Comparison of ENCODE assay signal across 23 cellular contexts in the genomic region with DNA sequence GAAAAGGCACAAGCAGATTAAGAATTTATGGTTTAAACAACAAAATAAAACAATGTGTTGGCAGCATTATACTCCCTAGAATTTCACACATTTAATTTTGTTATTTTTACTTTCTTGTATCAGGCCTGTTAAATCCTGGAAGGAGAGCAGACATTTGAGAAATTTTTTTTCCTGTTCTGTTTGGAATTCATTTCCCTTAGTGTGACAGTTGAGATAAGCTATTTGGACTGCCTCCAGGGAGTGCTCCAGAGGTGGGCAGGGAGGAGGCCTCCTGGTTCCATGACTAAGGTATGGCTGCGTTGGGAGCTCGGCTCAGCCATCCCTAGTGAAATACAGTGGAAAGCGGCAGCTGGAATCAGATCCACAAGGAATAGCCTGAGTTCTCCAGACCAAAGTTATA.
DNase-seq lines count a peak whose midpoint lies in the region; ATAC-seq and TF ChIP-seq lines count a peak whose summit lies in the region.
"Had no signal": no experiment of that assay in that cellular context is flagged by ENCODE, and none has a peak within 500 bp of the region (broad histone marks: within the 10 kb centered on the region; RNA-seq: fewer than 3 reads in every experiment).

No MANE protein-coding gene starts in this region.

- no peak overlapping the region for H2AFZ ChIP-seq in trophoblast cell (ENCODE audit: insufficient read depth, low read length, poor library complexity)

- no peak overlapping the region for H3K23ac ChIP-seq in trophoblast cell (ENCODE audit: low read length)

- no CpG with 5 or more reads among the region's 3 CpGs for WGBS in trophoblast cell (ENCODE audit: extremely low coverage, insufficient coverage, insufficient read length)

- intact Hi-C loops in lower lobe of right lung (cut with DNase I): no loop called here

- TF ChIP-seq CTCF in fibroblast of the aortic adventitia (IDR thresholded peaks at IDR 0.05; ENCODE audit: insufficient read depth, low read length) (no peak), lower lobe of right lung (IDR thresholded peaks at IDR 0.05) (no peak)

- H3K27ac ChIP-seq in trophoblast cell (ENCODE audit: low read depth, low read length) (no peak overlapping the region), lower lobe of right lung (no peak overlapping the region)
- H3K27ac ChIP-seq: A549; BLaER1 treated with 17β-estradiol and CSF1 and Interleukin-3, amounts not matched to agents 10 nM and 100 nM; esophagus squamous epithelium; stomach had no signal

- peak; percentile 52 for DNase-seq in NCI-H2171 treated with DMSO at 0.1 percent for 48 hours (lab: John Stamatoyannopoulos, UW)
- DNase-seq in NCI-H2171 (lab: John Stamatoyannopoulos, UW): no peak
- peak; percentile 77 for DNase-seq in amniotic epithelial cell (ENCODE audit: low read depth)
- DNase-seq in fibroblast of the aortic adventitia (ENCODE audit: low read depth): peak; percentile 57
- DNase-seq in trophoblast cell: peak in 1 of 2 donors; percentile 35
- no peak for DNase-seq in hepatic stellate cell (ENCODE audit: low spot score)
- no peak for DNase-seq in lower lobe of right lung
- no peak for DNase-seq in T-helper 2 cell treated with Interferon-gamma antibody and Interleukin-4, amounts not matched to agents 5 μg/mL and 100 μg/mL, for 36 hours (ENCODE audit: low spot score)
- DNase-seq: activated CD8-positive, alpha-beta memory T cell treated with anti-CD3 and anti-CD28 coated beads for 24 hours; activated T-cell treated with anti-CD3 and anti-CD28 coated beads, Interleukin-2, amount 50 U/mL, for 72 hours; esophagus squamous epithelium; GF-D8; naive thymus-derived CD8-positive, alpha-beta T cell; NCI-H1105; NCI-H748 treated with DMSO at 0.1 percent for 48 hours; small intestine; stimulated activated CD4-positive, alpha-beta T cell treated with anti-CD3 and anti-CD28 coated beads, Interleukin-4, amount 100 ng/mL, for 24 hours; stomach; T1000 had no signal

- H2BK120ac ChIP-seq in trophoblast cell (ENCODE audit: insufficient read depth, low read length, poor library complexity): no peak overlapping the region

- H3K79me1 ChIP-seq in trophoblast cell (ENCODE audit: low read length): no peaks in the 10 kb centered on the region

- H3K9me3 ChIP-seq in trophoblast cell (ENCODE audit: insufficient read depth, low read depth, low read length) (no peaks in the 10 kb centered on the region), lower lobe of right lung (no peaks in the 10 kb centered on the region)
- H3K9me3 ChIP-seq: A549, esophagus squamous epithelium, stomach had no signal

- no peak overlapping the region for H3K9ac ChIP-seq in trophoblast cell (ENCODE audit: low read length)
- H3K9ac ChIP-seq: BLaER1 treated with 17β-estradiol and CSF1 and Interleukin-3, amounts not matched to agents 10 nM and 100 nM had no signal

- no peak overlapping the region for H2AK5ac ChIP-seq in trophoblast cell (ENCODE audit: low read length)

- no peak overlapping the region for H3K4me2 ChIP-seq in trophoblast cell (ENCODE audit: low read length)
- H3K4me2 ChIP-seq: A549; BLaER1 treated with 17β-estradiol and CSF1 and Interleukin-3, amounts not matched to agents 10 nM and 100 nM had no signal

- H3K4me3 ChIP-seq in fibroblast of the aortic adventitia (ENCODE audit: low read depth, low read length) (no peak overlapping the region), trophoblast cell (ENCODE audit: low read depth, low read length) (no peak overlapping the region), lower lobe of right lung (no peak overlapping the region)
- H3K4me3 ChIP-seq: A549; BLaER1 treated with 17β-estradiol and CSF1 and Interleukin-3, amounts not matched to agents 10 nM and 100 nM; esophagus squamous epithelium; stomach had no signal

- no peaks in the 10 kb centered on the region for H3K36me3 Mint-ChIP-seq in T-helper 2 cell treated with Interferon-gamma antibody and Interleukin-4, amounts not matched to agents 5 μg/mL and 100 μg/mL, for 36 hours (ENCODE audit: low read depth)
- H3K36me3 Mint-ChIP-seq: activated naive CD4-positive, alpha-beta T cell treated with anti-CD3 and anti-CD28 coated beads, Interleukin-2, amount 50 U/mL, for 24 hours; naive thymus-derived CD8-positive, alpha-beta T cell had no signal

- no peak overlapping the region for H3K4me3 Mint-ChIP-seq in T-helper 2 cell treated with Interferon-gamma antibody and Interleukin-4, amounts not matched to agents 5 μg/mL and 100 μg/mL, for 36 hours
- H3K4me3 Mint-ChIP-seq: activated naive CD4-positive, alpha-beta T cell treated with anti-CD3 and anti-CD28 coated beads, Interleukin-2, amount 50 U/mL, for 24 hours; activated T-cell treated with anti-CD3 and anti-CD28 coated beads, Interleukin-2, amount 50 U/mL, for 72 hours; memory B cell; naive thymus-derived CD8-positive, alpha-beta T cell had no signal

- no peak overlapping the region for H3K27ac Mint-ChIP-seq in T-helper 2 cell treated with Interferon-gamma antibody and Interleukin-4, amounts not matched to agents 5 μg/mL and 100 μg/mL, for 36 hours
- H3K27ac Mint-ChIP-seq: activated naive CD4-positive, alpha-beta T cell treated with anti-CD3 and anti-CD28 coated beads, Interleukin-2, amount 50 U/mL, for 24 hours; activated T-cell treated with anti-CD3 and anti-CD28 coated beads, Interleukin-2, amount 50 U/mL, for 72 hours; memory B cell; naive thymus-derived CD8-positive, alpha-beta T cell had no signal

- H3K4me1 ChIP-seq in trophoblast cell (ENCODE audit: control insufficient read depth in 1 of 2, insufficient read depth in 2 of 2, low read length in 2 of 2): peaks cover 8 to 9% of the 10 kb centered on the region in 2 experiments
- no peaks in the 10 kb centered on the region for H3K4me1 ChIP-seq in lower lobe of right lung
- H3K4me1 ChIP-seq: A549, esophagus squamous epithelium had no signal

- no peak overlapping the region for H4K8ac ChIP-seq in trophoblast cell (ENCODE audit: low read depth, low read length)

- H3K27me3 ChIP-seq in trophoblast cell (ENCODE audit: insufficient read depth, low read length) (no peaks in the 10 kb centered on the region), lower lobe of right lung (ENCODE audit: low read depth) (no peaks in the 10 kb centered on the region)
- H3K27me3 ChIP-seq: BLaER1 treated with 17β-estradiol and CSF1 and Interleukin-3, amounts not matched to agents 10 nM and 100 nM; esophagus squamous epithelium; stomach had no signal

- no peaks in the 10 kb centered on the region for H3K4me1 Mint-ChIP-seq in T-helper 2 cell treated with Interferon-gamma antibody and Interleukin-4, amounts not matched to agents 5 μg/mL and 100 μg/mL, for 36 hours (ENCODE audit: low read depth)
- H3K4me1 Mint-ChIP-seq: activated naive CD4-positive, alpha-beta T cell treated with anti-CD3 and anti-CD28 coated beads, Interleukin-2, amount 50 U/mL, for 24 hours; memory B cell had no signal

- H3K14ac ChIP-seq in trophoblast cell (ENCODE audit: low read length): no peak overlapping the region

- H3K9me3 Mint-ChIP-seq in T-helper 2 cell treated with Interferon-gamma antibody and Interleukin-4, amounts not matched to agents 5 μg/mL and 100 μg/mL, for 36 hours: no peaks in the 10 kb centered on the region
- H3K9me3 Mint-ChIP-seq: activated naive CD4-positive, alpha-beta T cell treated with anti-CD3 and anti-CD28 coated beads, Interleukin-2, amount 50 U/mL, for 24 hours; naive thymus-derived CD8-positive, alpha-beta T cell had no signal

- peak overlapping the region; percentile 33 for H2BK5ac ChIP-seq in trophoblast cell (ENCODE audit: low read depth, low read length, poor library complexity)

- H2BK12ac ChIP-seq in trophoblast cell (ENCODE audit: low read length): no peak overlapping the region

- H3K36me3 ChIP-seq in trophoblast cell (ENCODE audit: control insufficient read depth in 1 of 2, insufficient read depth in 2 of 2, low read length in 2 of 2) (no peaks in the 10 kb centered on the region), lower lobe of right lung (no peaks in the 10 kb centered on the region)
- H3K36me3 ChIP-seq: BLaER1 treated with 17β-estradiol and CSF1 and Interleukin-3, amounts not matched to agents 10 nM and 100 nM; esophagus squamous epithelium; stomach had no signal

- no peak for ATAC-seq in lower lobe of right lung
- ATAC-seq: A549; activated T-cell treated with anti-CD3 and anti-CD28 coated beads, Interleukin-2, amount 50 U/mL, for 72 hours; naive thymus-derived CD8-positive, alpha-beta T cell had no signal

- H3K18ac ChIP-seq in trophoblast cell (ENCODE audit: low read length): no peak overlapping the region

- H3K27me3 Mint-ChIP-seq in T-helper 2 cell treated with Interferon-gamma antibody and Interleukin-4, amounts not matched to agents 5 μg/mL and 100 μg/mL, for 36 hours (ENCODE audit: low read depth): peaks cover 48% of the 10 kb centered on the region
- H3K27me3 Mint-ChIP-seq: activated naive CD4-positive, alpha-beta T cell treated with anti-CD3 and anti-CD28 coated beads, Interleukin-2, amount 50 U/mL, for 24 hours had no signal

- H3K4ac ChIP-seq in trophoblast cell (ENCODE audit: low read depth, low read length): no peak overlapping the region

- H4K12ac ChIP-seq in trophoblast cell (ENCODE audit: low read depth, low read length): no peak overlapping the region

- H4K91ac ChIP-seq in trophoblast cell (ENCODE audit: low read depth, low read length): peak overlapping the region; percentile 47

- no peaks in the 10 kb centered on the region for H3K79me2 ChIP-seq in trophoblast cell (ENCODE audit: control insufficient read depth, insufficient read depth, low read length, poor library complexity)

Comparison
In these comparisons a context has a peak if more than half of its experiments do, and no peak if none do; other contexts are left out.
1. DNase-seq: peak in NCI-H2171 treated with DMSO at 0.1 percent for 48 hours (single experiment), amniotic epithelial cell (single experiment) and fibroblast of the aortic adventitia (single experiment); none in NCI-H2171 (single experiment), hepatic stellate cell (single experiment), lower lobe of right lung (single experiment) and T-helper 2 cell treated with Interferon-gamma antibody and Interleukin-4, amounts not matched to agents 5 μg/mL and 100 μg/mL, for 36 hours (single experiment).